ENCODE assay signal across 8 cellular contexts in the genomic region with DNA sequence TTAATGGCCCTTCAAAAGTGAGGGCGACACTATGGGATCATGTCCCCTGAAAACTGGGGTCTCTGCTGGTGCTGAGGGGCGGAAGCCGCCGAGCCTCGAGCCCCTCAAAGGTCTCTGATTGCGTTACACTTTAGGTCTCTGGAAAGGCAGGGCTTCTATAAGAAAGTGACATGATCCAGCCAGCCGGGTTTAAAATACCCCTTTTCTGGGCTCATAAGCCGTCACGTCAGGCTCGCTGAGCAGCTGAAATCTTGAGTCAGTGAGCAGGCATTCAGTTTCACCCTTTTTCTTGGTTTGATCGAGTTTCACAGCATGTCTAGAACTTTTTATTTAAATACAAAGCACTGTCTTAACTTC. TPM values are rescaled to one million over a fixed set of nuclear protein-coding genes. Genes with fewer than 3 reads are reported as not detected.
DNase-seq lines count a peak whose midpoint lies in the region; ATAC-seq and TF ChIP-seq lines count a peak whose summit lies in the region.

No MANE protein-coding gene starts in this region.

- H3K9me3 ChIP-seq in OCI-LY7 (ENCODE audit: low read length) = no peaks in the 10 kb centered on the region
- H3K9me3 ChIP-seq in aorta (ENCODE audit: control insufficient read depth, low read length) = no peaks in the 10 kb centered on the region

- H3K27me3 Mint-ChIP-seq in activated T-cell treated with anti-CD3 and anti-CD28 coated beads, Interleukin-2, amount 50 U/mL, for 4 hours (ENCODE audit: low read depth) = no peaks in the 10 kb centered on the region
- no peaks in the 10 kb centered on the region for H3K27me3 Mint-ChIP-seq in stimulated activated memory B cell treated with anti-CD40 and anti-IgM and Interleukin-4, amounts not matched to agents 10 μg/mL and 1 μg/mL and 100 μg/mL, for 72 hours

- no peak for DNase-seq in activated T-cell treated with anti-CD3 and anti-CD28 coated beads, Interleukin-2, amount 50 U/mL, for 4 hours
- no peak for DNase-seq in activated T-cell treated with anti-CD3 and anti-CD28 coated beads, Interleukin-2, amount 50 U/mL, for 1 hour
- peak; percentile 73 for DNase-seq in OCI-LY7 (ENCODE audit: low spot score)
- no peak for DNase-seq in epithelial cell of proximal tubule (ENCODE audit: low read depth)
- no peak for DNase-seq in aorta
- no peak for DNase-seq in sciatic nerve (ENCODE audit: low spot score)
- DNase-seq in activated CD4-positive, CD25-positive, alpha-beta regulatory T cell treated with anti-CD3 and anti-CD28 coated beads, Interleukin-2, amount 50 U/mL, for 72 hours = no peak

- H3K36me3 Mint-ChIP-seq in activated T-cell treated with anti-CD3 and anti-CD28 coated beads, Interleukin-2, amount 50 U/mL, for 4 hours (ENCODE audit: insufficient read depth) = peaks cover 17% of the 10 kb centered on the region
- peaks cover 16% of the 10 kb centered on the region for H3K36me3 Mint-ChIP-seq in stimulated activated memory B cell treated with anti-CD40 and anti-IgM and Interleukin-4, amounts not matched to agents 10 μg/mL and 1 μg/mL and 100 μg/mL, for 72 hours

- no peaks in the 10 kb centered on the region for H3K27me3 ChIP-seq in aorta (ENCODE audit: control insufficient read depth in 1 of 2, insufficient read depth in 2 of 2, low read length in 1 of 2)

- peak overlapping the region; percentile 88 for H3K27ac Mint-ChIP-seq in stimulated activated memory B cell treated with anti-CD40 and anti-IgM and Interleukin-4, amounts not matched to agents 10 μg/mL and 1 μg/mL and 100 μg/mL, for 72 hours

- peaks cover 18% of the 10 kb centered on the region for H4K20me1 ChIP-seq in OCI-LY7 (ENCODE audit: insufficient read depth, low read length)

- peak overlapping the region; percentile 99 for H3K4me3 ChIP-seq in OCI-LY7 (ENCODE audit: low read depth, low read length, poor library complexity, severe bottlenecking)
- peak overlapping the region; percentile 61 for H3K4me3 ChIP-seq in epithelial cell of proximal tubule (ENCODE audit: low read depth, low read length)
- H3K4me3 ChIP-seq in aorta (ENCODE audit: low read length in 2 of 2) = no peak overlapping the region

- peak overlapping the region; percentile 77; the same call in 1 of the 2 replicates for H2AFZ ChIP-seq in OCI-LY7 (ENCODE audit: low read length)

- peak overlapping the region; percentile 91 for H3K4me3 Mint-ChIP-seq in activated T-cell treated with anti-CD3 and anti-CD28 coated beads, Interleukin-2, amount 50 U/mL, for 4 hours
- peak overlapping the region; percentile 92 for H3K4me3 Mint-ChIP-seq in stimulated activated memory B cell treated with anti-CD40 and anti-IgM and Interleukin-4, amounts not matched to agents 10 μg/mL and 1 μg/mL and 100 μg/mL, for 72 hours

- H3K4me1 Mint-ChIP-seq in activated T-cell treated with anti-CD3 and anti-CD28 coated beads, Interleukin-2, amount 50 U/mL, for 4 hours (ENCODE audit: low read depth) = peaks cover 27% of the 10 kb centered on the region
- peaks cover 28% of the 10 kb centered on the region for H3K4me1 Mint-ChIP-seq in stimulated activated memory B cell treated with anti-CD40 and anti-IgM and Interleukin-4, amounts not matched to agents 10 μg/mL and 1 μg/mL and 100 μg/mL, for 72 hours

- no peaks in the 10 kb centered on the region for H3K9me3 Mint-ChIP-seq in activated T-cell treated with anti-CD3 and anti-CD28 coated beads, Interleukin-2, amount 50 U/mL, for 4 hours
- no peaks in the 10 kb centered on the region for H3K9me3 Mint-ChIP-seq in stimulated activated memory B cell treated with anti-CD40 and anti-IgM and Interleukin-4, amounts not matched to agents 10 μg/mL and 1 μg/mL and 100 μg/mL, for 72 hours

- TF ChIP-seq CTCF in OCI-LY7 (conservative IDR thresholded peaks at IDR 0.05; ENCODE audit: low read length) (no peak), epithelial cell of proximal tubule (conservative IDR thresholded peaks at IDR 0.05; ENCODE audit: low read depth, low read length) (no peak)

- no peaks in the 10 kb centered on the region for H3K9me2 ChIP-seq in OCI-LY7 (ENCODE audit: insufficient read depth, low read length)

- H3K79me2 ChIP-seq in OCI-LY7 (ENCODE audit: insufficient read depth, low read depth, low read length) = peaks cover 53% of the 10 kb centered on the region

- H3K4me1 ChIP-seq in OCI-LY7 (ENCODE audit: insufficient read depth, low read length, poor library complexity, severe bottlenecking) (peaks cover 42% of the 10 kb centered on the region), aorta (ENCODE audit: control insufficient read depth in 1 of 2, insufficient read depth in 2 of 2, low read length in 2 of 2) (peaks cover 0 to 1% of the 10 kb centered on the region in 2 donors)

- CTCF ChIA-PET in OCI-LY7 (lab: Charles Lee; ENCODE audit: unreplicated experiment) = no interaction called here

- intact Hi-C loops in OCI-LY7 (cut with micrococcal nuclease; ENCODE audit: unreplicated experiment) (loop anchor here (1.0 to 10.0 kb wide), 7 partner anchors 22 to 338 kb away; a partner anchor contains a TSS), aorta (cut with DNase I) (loop anchor here (5.0 to 10.0 kb wide), 6 partner anchors 122 to 612 kb away; a partner anchor contains a TSS), sciatic nerve (cut with DNase I) (loop anchor here (10.0 kb wide), 1 partner anchor 148 kb away; a partner anchor contains a TSS)

- BruUV-seq in OCI-LY7 (replicated peaks; lab: Mats Ljungman, UMichigan) = TSS peak; percentile 95

- peaks cover 37% of the 10 kb centered on the region for H3K36me3 ChIP-seq in OCI-LY7 (ENCODE audit: insufficient read depth, low read length)
- no peaks in the 10 kb centered on the region for H3K36me3 ChIP-seq in aorta (ENCODE audit: control insufficient read depth in 1 of 2, insufficient read depth in 2 of 2, low read length in 1 of 2)

- H3K4me2 ChIP-seq in OCI-LY7 (ENCODE audit: low read length) = peak overlapping the region; percentile 92

- H3K27ac ChIP-seq in OCI-LY7 (ENCODE audit: low read depth, low read length, poor library complexity, severe bottlenecking) (peak overlapping the region; percentile 93), aorta (ENCODE audit: low read depth in 1 of 2, low read length in 2 of 2) (no peak overlapping the region)

- POLR2A ChIA-PET in OCI-LY7 (lab: Charles Lee) = interaction anchor here (0.6 to 2.5 kb wide), 22 partner anchors 8 to 157 kb away, joined by 3 to 12 read pairs (median 4); a partner anchor contains a TSS

- ATAC-seq in activated T-cell treated with anti-CD3 and anti-CD28 coated beads, Interleukin-2, amount 50 U/mL, for 4 hours = no peak
- no peak for ATAC-seq in stimulated activated memory B cell treated with anti-CD40 and anti-IgM and Interleukin-4, amounts not matched to agents 10 μg/mL and 1 μg/mL and 100 μg/mL, for 72 hours
- ATAC-seq in aorta (ENCODE audit: low FRiP score) (no peak), sciatic nerve (no peak)

- WGBS in aorta, 2 donors = 3% methylated on average over 11 of the region's 11 CpGs

RNA-seq across cellular contexts. Expression of a gene that starts 0.6 kb away (rescaled TPM):
- total RNA-seq in activated T-cell treated with anti-CD3 and anti-CD28 coated beads, Interleukin-2, amount 50 U/mL, for 4 hours = 100 to 1,000 TPM; 372 to 448 (median 435) TPM
- 1,288 and 1,675 TPM in 2 replicates for total RNA-seq in OCI-LY7 (2014; rRNA removed; shearing (Covaris generic))
- total RNA-seq in OCI-LY7 (2022) = 1,114 and 1,344 TPM in 2 replicates
- 856 and 888 TPM in 2 replicates for total RNA-seq in epithelial cell of proximal tubule
- total RNA-seq in aorta = 100 to 1,000 TPM; 213 to 235 TPM
- polyA plus RNA-seq in aorta = 100 to 1,000 TPM; 389 to 410 TPM
- 304 TPM for total RNA-seq in sciatic nerve

RNA-seq across cellular contexts. Expression of a gene that starts 44.0 kb away (rescaled TPM):
- not detected for total RNA-seq in activated T-cell treated with anti-CD3 and anti-CD28 coated beads, Interleukin-2, amount 50 U/mL, for 4 hours
- 0.15 and 0.22 TPM in 2 replicates for total RNA-seq in OCI-LY7 (2014; rRNA removed; shearing (Covaris generic))
- total RNA-seq in OCI-LY7 (2022) (1.00 and 1.8 TPM in 2 replicates), epithelial cell of proximal tubule (not detected in 2 replicates), aorta (1 to 10 TPM in 1 of 2 donors, not detected in 1; 1.7 TPM), sciatic nerve (0.22 TPM)
- polyA plus RNA-seq in aorta = under 1 TPM in 1 of 2 donors, not detected in 1; 0.61 TPM

Comparison
In these comparisons a context has a peak if more than half of its experiments do, and no peak if none do; other contexts are left out.
1. H3K4me3 ChIP-seq: peak in OCI-LY7 (single experiment) and epithelial cell of proximal tubule (single experiment); none in aorta (0 of 2).